15 cellular contexts compared by ENCODE assay signal in genomic region chr15:47415539-47415971, GRCh38.
DNase-seq lines count a peak whose midpoint lies in the region; ATAC-seq and TF ChIP-seq lines count a peak whose summit lies in the region.
"Had no signal": no experiment of that assay in that cellular context is flagged by ENCODE, and none has a peak within 500 bp of the region (broad histone marks: within the 10 kb centered on the region; RNA-seq: fewer than 3 reads in every experiment).

No MANE protein-coding gene starts in this region.

- H3K4me3 Mint-ChIP-seq in HFFc6, result no peak overlapping the region
- H3K4me3 Mint-ChIP-seq: activated CD8-positive, alpha-beta T cell treated with anti-CD3 and anti-CD28 coated beads, Interleukin-2, amount 10 ng/mL, durations not matched to agents 7 days and 5 days; activated naive CD8-positive, alpha-beta T cell treated with anti-CD3 and anti-CD28 coated beads for 36 hours; CD4-positive, alpha-beta T cell; stimulated activated naive CD8-positive, alpha-beta T cell treated with anti-CD3 and anti-CD28 coated beads, Interleukin-15, amount 100 ng/mL, for 72 hours had no signal

- no peak for ATAC-seq in HG02588 (IDR thresholded peaks at IDR 0.05; ENCODE audit: unreplicated experiment)
- ATAC-seq: activated CD8-positive, alpha-beta T cell treated with anti-CD3 and anti-CD28 coated beads, Interleukin-2, amount 10 ng/mL, durations not matched to agents 7 days and 5 days; stimulated activated naive CD8-positive, alpha-beta T cell treated with anti-CD3 and anti-CD28 coated beads, Interleukin-15, amount 100 ng/mL, for 72 hours had no signal

- H3K27me3 Mint-ChIP-seq in HFFc6 (ENCODE audit: insufficient read depth), result peaks cover 1% of the 10 kb centered on the region; the same call in 1 of the 2 replicates
- H3K27me3 Mint-ChIP-seq: activated naive CD8-positive, alpha-beta T cell treated with anti-CD3 and anti-CD28 coated beads for 36 hours; CD4-positive, alpha-beta T cell; stimulated activated naive CD8-positive, alpha-beta T cell treated with anti-CD3 and anti-CD28 coated beads, Interleukin-15, amount 100 ng/mL, for 72 hours had no signal

- no peak for TF ChIP-seq POLR2A in stomach (IDR thresholded peaks at IDR 0.05)

- H3K36me3 ChIP-seq in ACC112 (ENCODE audit: insufficient read depth, low read length) (no peaks in the 10 kb centered on the region), SK-N-MC (ENCODE audit: insufficient read depth, low read length) (no peaks in the 10 kb centered on the region), stomach (no peaks in the 10 kb centered on the region)
- H3K36me3 ChIP-seq: cardiac muscle cell had no signal

- intact Hi-C loops in stomach (cut with DNase I; ENCODE audit: low total_unique reads), result no loop called here

- peaks cover 21% of the 10 kb centered on the region for H3K4me1 Mint-ChIP-seq in HFFc6 (ENCODE audit: low read depth)
- H3K4me1 Mint-ChIP-seq: activated naive CD8-positive, alpha-beta T cell treated with anti-CD3 and anti-CD28 coated beads for 36 hours; stimulated activated naive CD8-positive, alpha-beta T cell treated with anti-CD3 and anti-CD28 coated beads, Interleukin-15, amount 100 ng/mL, for 72 hours had no signal

- no peaks in the 10 kb centered on the region for H3K9me3 ChIP-seq in SK-N-MC (ENCODE audit: low read depth, low read length)
- H3K9me3 ChIP-seq in stomach, result no peaks in the 10 kb centered on the region

- H3K27me3 ChIP-seq in ACC112 (ENCODE audit: insufficient read depth, low read length) (no peaks in the 10 kb centered on the region), stomach (no peaks in the 10 kb centered on the region)
- H3K27me3 ChIP-seq: cardiac muscle cell had no signal

- H3K27ac ChIP-seq in ACC112 (ENCODE audit: low read depth, low read length) (no peak overlapping the region), SK-N-MC (peak overlapping the region; percentile 96), stomach (no peak overlapping the region)
- H3K27ac ChIP-seq: cardiac muscle cell, VCaP had no signal

- no peak for TF ChIP-seq CTCF in HFFc6 (IDR thresholded peaks at IDR 0.05)
- no peak for TF ChIP-seq CTCF in stomach (IDR thresholded peaks at IDR 0.05)

- no peaks in the 10 kb centered on the region for H3K79me2 ChIP-seq in ACC112 (ENCODE audit: control insufficient read depth, insufficient read depth, low read length, unreplicated experiment)

- H2AFZ ChIP-seq in ACC112 (ENCODE audit: low read length, unreplicated experiment), result peak overlapping the region; percentile 50

- H3K4me1 ChIP-seq in ACC112 (ENCODE audit: control insufficient read depth, insufficient read depth, low read length, unreplicated experiment) (peaks cover 12% of the 10 kb centered on the region), stomach (peaks cover 0 to 27% (median 5%) of the 10 kb centered on the region in 4 donors)

- peak overlapping the region; percentile 50 for H3K27ac Mint-ChIP-seq in HFFc6
- H3K27ac Mint-ChIP-seq: activated CD8-positive, alpha-beta T cell treated with anti-CD3 and anti-CD28 coated beads, Interleukin-2, amount 10 ng/mL, durations not matched to agents 7 days and 5 days; activated naive CD8-positive, alpha-beta T cell treated with anti-CD3 and anti-CD28 coated beads for 36 hours; CD4-positive, alpha-beta T cell; stimulated activated naive CD8-positive, alpha-beta T cell treated with anti-CD3 and anti-CD28 coated beads, Interleukin-15, amount 100 ng/mL, for 72 hours had no signal

- no peak for TF ChIP-seq EP300 in stomach (IDR thresholded peaks at IDR 0.05)

- 36 to 56% (median 50%) methylated on average over 1 of the region's 1 CpG for WGBS in stomach, 5 donors

- no peaks in the 10 kb centered on the region for H3K36me3 Mint-ChIP-seq in HFFc6 (ENCODE audit: low read depth)
- H3K36me3 Mint-ChIP-seq: activated naive CD8-positive, alpha-beta T cell treated with anti-CD3 and anti-CD28 coated beads for 36 hours had no signal

- H3K9me3 Mint-ChIP-seq in HFFc6, result no peaks in the 10 kb centered on the region
- H3K9me3 Mint-ChIP-seq: activated naive CD8-positive, alpha-beta T cell treated with anti-CD3 and anti-CD28 coated beads for 36 hours; CD4-positive, alpha-beta T cell had no signal

- DNase-seq in HFFc6, result peak; percentile 1
- DNase-seq in SK-N-MC (ENCODE audit: low read depth, low spot score), result no peak
- peak; percentile 78 for DNase-seq in glomerular endothelial cell (ENCODE audit: extremely low read depth, low read depth, low spot score)
- no peak for DNase-seq in GOT3 (lab: John Stamatoyannopoulos, UW)
- no peak for DNase-seq in activated CD4-positive, CD25-positive, alpha-beta regulatory T cell treated with anti-CD3 and anti-CD28 coated beads, Interleukin-2, amount 50 U/mL, for 72 hours
- no peak for DNase-seq in stomach
- DNase-seq: activated CD8-positive, alpha-beta T cell treated with anti-CD3 and anti-CD28 coated beads, Interleukin-2, amount 10 ng/mL, durations not matched to agents 7 days and 5 days; activated naive CD8-positive, alpha-beta T cell treated with anti-CD3 and anti-CD28 coated beads for 36 hours; CD4-positive, alpha-beta T cell; stimulated activated naive CD8-positive, alpha-beta T cell treated with anti-CD3 and anti-CD28 coated beads, Interleukin-15, amount 100 ng/mL, for 72 hours; T-helper 1 cell had no signal

- peak overlapping the region; percentile 52 for H3K9ac ChIP-seq in SK-N-MC (ENCODE audit: insufficient read length)

- H3K4me3 ChIP-seq in ACC112 (ENCODE audit: low read depth, low read length), result peak overlapping the region; percentile 21; the same call in 1 of the 2 replicates
- H3K4me3 ChIP-seq in SK-N-MC, result peak overlapping the region; percentile 72
- H3K4me3 ChIP-seq in stomach, result no peak overlapping the region
- H3K4me3 ChIP-seq: cardiac muscle cell had no signal

Comparison
In these comparisons a context has a peak if more than half of its experiments do, and no peak if none do; other contexts are left out.
1. H3K4me3 ChIP-seq: peak in ACC112 (single experiment) and SK-N-MC (single experiment); none in stomach (0 of 4).
2. DNase-seq: peak in HFFc6 (single experiment) and glomerular endothelial cell (single experiment); none in SK-N-MC (single experiment), GOT3 (single experiment), activated CD4-positive, CD25-positive, alpha-beta regulatory T cell treated with anti-CD3 and anti-CD28 coated beads, Interleukin-2, amount 50 U/mL, for 72 hours (single experiment) and stomach (single experiment).